Comparison of ENCODE assay signal across 8 cellular contexts in genomic region chr7:131424219-131424822, GRCh38.
DNase-seq lines count a peak whose midpoint lies in the region.

No MANE protein-coding gene starts in this region.

- H3K18ac ChIP-seq in mesenchymal stem cell (ENCODE audit: low read depth in 1 of 2, low read length in 2 of 2) (no peak overlapping the region), neuronal stem cell (ENCODE audit: low read length) (no peak overlapping the region)

- H2AFZ ChIP-seq in mesenchymal stem cell (ENCODE audit: low read depth, low read length) (no peak overlapping the region), neuronal stem cell (ENCODE audit: low read length) (no peak overlapping the region)

- H4K91ac ChIP-seq in mesenchymal stem cell (ENCODE audit: low read length) (no peak overlapping the region), neuronal stem cell (ENCODE audit: low read depth, low read length, poor library complexity) (no peak overlapping the region)

- H3K27me3 ChIP-seq in mesenchymal stem cell (ENCODE audit: control insufficient read depth in 1 of 2, insufficient read depth in 1 of 2, low read length in 2 of 2): no peaks in the 10 kb centered on the region
- H3K27me3 ChIP-seq in neuronal stem cell (ENCODE audit: control insufficient read depth in 3 of 3, insufficient read depth in 3 of 3, low read depth in 1 of 3, low read length in 3 of 3): no peaks in the 10 kb centered on the region

- H3K4me3 ChIP-seq in mesenchymal stem cell (ENCODE audit: insufficient read depth in 1 of 2, low read depth in 1 of 2, low read length in 2 of 2) (no peak overlapping the region), neuronal stem cell (ENCODE audit: low read length in 2 of 2) (no peak overlapping the region)

- H3K14ac ChIP-seq in mesenchymal stem cell (ENCODE audit: low read length in 2 of 2): no peak overlapping the region
- no peak overlapping the region for H3K14ac ChIP-seq in neuronal stem cell (ENCODE audit: low read length)

- H3K79me1 ChIP-seq in mesenchymal stem cell (replicated peaks; ENCODE audit: low read length, poor library complexity, severe bottlenecking) (peaks cover 9% of the 10 kb centered on the region), neuronal stem cell (ENCODE audit: low read depth, low read length) (peaks cover 2% of the 10 kb centered on the region)

- DNase-seq in DMS53 treated with DMSO at 0.1 percent for 48 hours (lab: John Stamatoyannopoulos, UW; ENCODE audit: unreplicated experiment) (peak; percentile 12), HS-5 (ENCODE audit: low read depth) (peak; percentile 13), OCI-M1 (lab: John Stamatoyannopoulos, UW) (peak; percentile 62), dermis microvascular lymphatic vessel endothelial cell (ENCODE audit: low read depth in 2 of 2) (peak; percentile 59 to 60), mesenchymal stem cell (peak; percentile 59), HPDE6-E6E7 (ENCODE audit: extremely low spot score) (no peak), GM19240 (ENCODE audit: insufficient read length, low spot score) (no peak), neuronal stem cell (ENCODE audit: low spot score) (no peak)

- no peak overlapping the region for H3K4ac ChIP-seq in mesenchymal stem cell (ENCODE audit: low read depth in 1 of 2, low read length in 2 of 2)
- no peak overlapping the region for H3K4ac ChIP-seq in neuronal stem cell (ENCODE audit: low read length)

- H3K9me3 ChIP-seq in mesenchymal stem cell (ENCODE audit: control insufficient read depth, low read length) (no peaks in the 10 kb centered on the region), neuronal stem cell (replicated peaks in 1 of 2; ENCODE audit: control insufficient read depth in 2 of 2, insufficient read depth in 1 of 2, low read depth in 1 of 2, low read length in 2 of 2) (no peaks in the 10 kb centered on the region)

- H3K27ac ChIP-seq in mesenchymal stem cell (ENCODE audit: low read length, poor library complexity, severe bottlenecking) (no peak overlapping the region), neuronal stem cell (replicated peaks; ENCODE audit: low read length) (no peak overlapping the region)

- H3K4me2 ChIP-seq in mesenchymal stem cell (ENCODE audit: low read length, poor library complexity, severe bottlenecking): no peak overlapping the region
- H3K4me2 ChIP-seq in neuronal stem cell (ENCODE audit: insufficient read depth, low read length, poor library complexity, severe bottlenecking): no peak overlapping the region

- H2BK12ac ChIP-seq in mesenchymal stem cell (ENCODE audit: low read length in 2 of 2) (no peak overlapping the region), neuronal stem cell (ENCODE audit: low read length) (no peak overlapping the region)

- H4K8ac ChIP-seq in mesenchymal stem cell (ENCODE audit: low read length) (no peak overlapping the region), neuronal stem cell (ENCODE audit: low read depth, low read length) (no peak overlapping the region)

- H2BK15ac ChIP-seq in mesenchymal stem cell (ENCODE audit: low read depth, poor library complexity, severe bottlenecking): no peak overlapping the region
- H2BK15ac ChIP-seq in neuronal stem cell (ENCODE audit: low read length): no peak overlapping the region

- H2BK5ac ChIP-seq in mesenchymal stem cell (ENCODE audit: low read depth, low read length, poor library complexity, severe bottlenecking) (no peak overlapping the region), neuronal stem cell (ENCODE audit: low read length) (no peak overlapping the region)

- H2AK5ac ChIP-seq in mesenchymal stem cell (ENCODE audit: low read length, severe bottlenecking) (no peak overlapping the region), neuronal stem cell (ENCODE audit: low read depth, low read length) (no peak overlapping the region)

- H2BK120ac ChIP-seq in mesenchymal stem cell (ENCODE audit: low read depth, low read length): no peak overlapping the region
- no peak overlapping the region for H2BK120ac ChIP-seq in neuronal stem cell (ENCODE audit: low read depth, low read length)

- H3K23ac ChIP-seq in mesenchymal stem cell (ENCODE audit: low read length in 2 of 2) (no peak overlapping the region), neuronal stem cell (ENCODE audit: low read depth, low read length, poor library complexity) (no peak overlapping the region)

- 87% methylated on average over 4 of the region's 5 CpGs for WGBS in mesenchymal stem cell
- WGBS in neuronal stem cell (ENCODE audit: extremely low coverage in 2 of 2, insufficient read length in 2 of 2, insufficient replicate concordance in 1 of 2), 2 donors: no CpG with 5 or more reads among the region's 5 CpGs

- H3K9ac ChIP-seq in mesenchymal stem cell (ENCODE audit: low read length): peak overlapping the region; percentile 65
- no peak overlapping the region for H3K9ac ChIP-seq in neuronal stem cell (ENCODE audit: low read depth, low read length, poor library complexity)

- H3K4me1 ChIP-seq in mesenchymal stem cell (ENCODE audit: control insufficient read depth, insufficient read depth, low read depth, low read length) (no peaks in the 10 kb centered on the region), neuronal stem cell (ENCODE audit: control insufficient read depth in 2 of 2, insufficient read depth in 1 of 2, low read depth in 1 of 2, low read length in 2 of 2) (no peaks in the 10 kb centered on the region)

- H3K36me3 ChIP-seq in mesenchymal stem cell (ENCODE audit: control insufficient read depth in 1 of 2, insufficient read depth in 2 of 2, low read depth in 1 of 2, low read length in 2 of 2) (peaks cover 6 to 52% of the 10 kb centered on the region in 2 experiments), neuronal stem cell (replicated peaks in 1 of 2; ENCODE audit: control insufficient read depth in 2 of 2, insufficient read depth in 2 of 2, low read length in 2 of 2) (peaks cover 1 to 42% of the 10 kb centered on the region in 2 donors)

Comparison
In these comparisons a context has a peak if more than half of its experiments do, and no peak if none do; other contexts are left out.
1. DNase-seq: peak in DMS53 treated with DMSO at 0.1 percent for 48 hours (single experiment), HS-5 (single experiment), OCI-M1 (single experiment), dermis microvascular lymphatic vessel endothelial cell (2 of 2) and mesenchymal stem cell (single experiment); none in HPDE6-E6E7 (single experiment), GM19240 (single experiment) and neuronal stem cell (single experiment).